Comparison of ENCODE assay signal across 16 cellular contexts in genomic region chr2:221309888-221310287, GRCh38.
"Had no signal": no experiment of that assay in that cellular context is flagged by ENCODE, and none has a peak within 500 bp of the region (broad histone marks: within the 10 kb centered on the region; RNA-seq: fewer than 3 reads in every experiment).

No MANE protein-coding gene starts in this region.

- H3K4me3 ChIP-seq: body of pancreas, coronary artery, smooth muscle cell, suprapubic skin, upper lobe of left lung had no signal

- H3K27ac ChIP-seq: body of pancreas, coronary artery, suprapubic skin, upper lobe of left lung had no signal

- H3K4me2 ChIP-seq: smooth muscle cell had no signal

- DNase-seq: activated CD4-positive, alpha-beta T cell treated with anti-CD3 and anti-CD28 coated beads, Interleukin-2, amount 10 ng/mL, durations not matched to agents 7 days and 5 days; activated CD8-positive, alpha-beta memory T cell treated with anti-CD3 and anti-CD28 coated beads, Interleukin-2, amount 50 U/mL, for 48 hours; activated gamma-delta T cell; activated T-cell treated with anti-CD3 and anti-CD28 coated beads, Interleukin-2, amount 50 U/mL, for 72 hours; amygdala; body of pancreas; central memory CD4-positive, alpha-beta T cell; islet precursor cell; mesendoderm; right cardiac atrium; stimulated activated naive CD8-positive, alpha-beta T cell treated with anti-CD3 and anti-CD28 coated beads, Interleukin-15, Interleukin-2, amounts not matched to agents 100 U/mL and 50 U/mL, for 24 hours; upper lobe of left lung had no signal

- ATAC-seq: activated T-cell treated with anti-CD3 and anti-CD28 coated beads, Interleukin-2, amount 50 U/mL, for 72 hours; body of pancreas; esophagus mucosa; right cardiac atrium; stimulated activated naive CD8-positive, alpha-beta T cell treated with anti-CD3 and anti-CD28 coated beads, Interleukin-15, Interleukin-2, amounts not matched to agents 100 U/mL and 50 U/mL, for 24 hours had no signal

- H3K27me3 ChIP-seq: body of pancreas, suprapubic skin, upper lobe of left lung had no signal

- H3K9me3 ChIP-seq: body of pancreas, suprapubic skin, upper lobe of left lung had no signal

- H3K4me1 ChIP-seq: body of pancreas, upper lobe of left lung had no signal

- H3K36me3 ChIP-seq: suprapubic skin, upper lobe of left lung had no signal
